ENCODE assay signal across 1 cellular context in the genomic region with DNA sequence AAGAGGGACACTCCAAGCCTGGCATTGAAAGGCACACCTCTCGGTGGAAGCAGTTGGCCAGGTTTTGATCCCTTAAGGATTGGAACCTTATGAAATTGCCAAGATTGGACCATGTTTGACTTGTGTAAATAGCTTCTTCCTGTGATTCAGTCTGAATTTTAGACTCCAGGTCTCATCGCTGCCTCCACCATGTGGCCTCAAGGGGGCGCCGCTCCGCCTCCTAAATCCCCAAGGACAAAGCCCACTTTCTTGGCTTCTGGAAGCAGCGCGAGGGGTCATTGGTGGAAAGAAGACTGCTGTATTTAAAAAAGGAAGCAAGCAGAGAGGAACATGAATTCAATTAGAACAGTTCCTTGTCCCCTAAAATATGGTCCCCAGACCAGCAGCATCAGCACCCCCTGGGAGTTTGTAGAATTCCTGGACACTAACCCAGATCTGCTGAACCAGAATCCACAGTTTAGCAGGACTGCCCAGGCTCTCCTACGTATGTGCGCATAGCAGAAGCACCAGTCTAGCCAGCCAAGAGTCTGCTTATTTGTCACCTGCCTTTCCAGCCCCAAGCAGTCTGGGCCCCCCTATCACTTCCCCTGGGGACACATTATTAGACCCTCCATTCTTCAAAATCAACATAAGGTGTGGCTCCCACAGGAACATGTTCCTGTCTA.
TF ChIP-seq lines count a peak whose summit lies in the region.

No MANE protein-coding gene starts in this region.

TF ChIP-seq in K562, 482 proteins besides CTCF, POLR2A, EP300 and RAD21 (continues in another document):
- TF ChIP-seq, protein P1, sequence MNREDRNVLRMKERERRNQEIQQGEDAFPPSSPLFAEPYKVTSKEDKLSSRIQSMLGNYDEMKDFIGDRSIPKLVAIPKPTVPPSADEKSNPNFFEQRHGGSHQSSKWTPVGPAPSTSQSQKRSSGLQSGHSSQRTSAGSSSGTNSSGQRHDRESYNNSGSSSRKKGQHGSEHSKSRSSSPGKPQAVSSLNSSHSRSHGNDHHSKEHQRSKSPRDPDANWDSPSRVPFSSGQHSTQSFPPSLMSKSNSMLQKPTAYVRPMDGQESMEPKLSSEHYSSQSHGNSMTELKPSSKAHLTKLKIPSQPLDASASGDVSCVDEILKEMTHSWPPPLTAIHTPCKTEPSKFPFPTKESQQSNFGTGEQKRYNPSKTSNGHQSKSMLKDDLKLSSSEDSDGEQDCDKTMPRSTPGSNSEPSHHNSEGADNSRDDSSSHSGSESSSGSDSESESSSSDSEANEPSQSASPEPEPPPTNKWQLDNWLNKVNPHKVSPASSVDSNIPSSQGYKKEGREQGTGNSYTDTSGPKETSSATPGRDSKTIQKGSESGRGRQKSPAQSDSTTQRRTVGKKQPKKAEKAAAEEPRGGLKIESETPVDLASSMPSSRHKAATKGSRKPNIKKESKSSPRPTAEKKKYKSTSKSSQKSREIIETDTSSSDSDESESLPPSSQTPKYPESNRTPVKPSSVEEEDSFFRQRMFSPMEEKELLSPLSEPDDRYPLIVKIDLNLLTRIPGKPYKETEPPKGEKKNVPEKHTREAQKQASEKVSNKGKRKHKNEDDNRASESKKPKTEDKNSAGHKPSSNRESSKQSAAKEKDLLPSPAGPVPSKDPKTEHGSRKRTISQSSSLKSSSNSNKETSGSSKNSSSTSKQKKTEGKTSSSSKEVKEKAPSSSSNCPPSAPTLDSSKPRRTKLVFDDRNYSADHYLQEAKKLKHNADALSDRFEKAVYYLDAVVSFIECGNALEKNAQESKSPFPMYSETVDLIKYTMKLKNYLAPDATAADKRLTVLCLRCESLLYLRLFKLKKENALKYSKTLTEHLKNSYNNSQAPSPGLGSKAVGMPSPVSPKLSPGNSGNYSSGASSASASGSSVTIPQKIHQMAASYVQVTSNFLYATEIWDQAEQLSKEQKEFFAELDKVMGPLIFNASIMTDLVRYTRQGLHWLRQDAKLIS (CRISPR knock-in tag; IDR thresholded peaks at IDR 0.05): no peak; the same call in 1 of the 2 replicates
- TF ChIP-seq CC2D1A (IDR thresholded peaks at IDR 0.05) (peak; percentile 55; the same call in 1 of the 2 replicates), FOXA3 (CRISPR knock-in tag; conservative IDR thresholded peaks at IDR 0.05 in 1 of 2, IDR thresholded peaks at IDR 0.05 in 1 of 2) (peak; percentile 60 to 77; a peak in 2 of 4 replicates), MCM3 (IDR thresholded peaks at IDR 0.05) (no peak), CAMTA2 (CRISPR knock-in tag; conservative IDR thresholded peaks at IDR 0.05) (no peak), XRCC3 (IDR thresholded peaks at IDR 0.05) (no peak), DNMT1 (IDR thresholded peaks at IDR 0.05) (no peak), HOXB6 (CRISPR knock-in tag; IDR thresholded peaks at IDR 0.05; ENCODE audit: borderline replicate concordance) (no peak), SOX6 (IDR thresholded peaks at IDR 0.05) (peak; percentile 15; the same call in 1 of the 2 replicates), HBP1 (CRISPR knock-in tag; IDR thresholded peaks at IDR 0.05) (no peak), TAF15 (IDR thresholded peaks at IDR 0.05; ENCODE audit: low read depth, low read length) (no peak), CREB1 (IDR thresholded peaks at IDR 0.05) (no peak), CREB1 (CRISPR knock-in tag; IDR thresholded peaks at IDR 0.05) (0 out of 2 replicates have a peak, but pooled peaks have one; percentile 24), JUND (IDR thresholded peaks at IDR 0.05; ENCODE audit: borderline replicate concordance, low read depth, low read length) (peak; percentile 60; the same call in 1 of the 2 replicates), JUND (tag; IDR thresholded peaks at IDR 0.05; ENCODE audit: borderline replicate concordance, low read depth, low read length) (peak; percentile 27; the same call in 1 of the 3 replicates), ZNF592 (IDR thresholded peaks at IDR 0.05) (0 out of 2 replicates have a peak, but pooled peaks have one; percentile 46), ZNF408 (CRISPR knock-in tag; IDR thresholded peaks at IDR 0.05; ENCODE audit: low read depth) (no peak), BRD9 (IDR thresholded peaks at IDR 0.05; ENCODE audit: low read depth, partially characterized antibody) (peak; percentile 75), HLTF (IDR thresholded peaks at IDR 0.05) (no peak), VEZF1 (CRISPR knock-in tag; IDR thresholded peaks at IDR 0.05) (no peak), RFX7 (CRISPR knock-in tag; IDR thresholded peaks at IDR 0.05) (no peak), FOXA1 (IDR thresholded peaks at IDR 0.05; ENCODE audit: borderline replicate concordance) (no peak), ESRRB (CRISPR knock-in tag; IDR thresholded peaks at IDR 0.05; ENCODE audit: borderline replicate concordance) (no peak), HDAC6 (IDR thresholded peaks at IDR 0.05; ENCODE audit: low read depth, low read length) (no peak), BCL6 (CRISPR knock-in tag; IDR thresholded peaks at IDR 0.05) (no peak)
- TF ChIP-seq, protein P2, sequence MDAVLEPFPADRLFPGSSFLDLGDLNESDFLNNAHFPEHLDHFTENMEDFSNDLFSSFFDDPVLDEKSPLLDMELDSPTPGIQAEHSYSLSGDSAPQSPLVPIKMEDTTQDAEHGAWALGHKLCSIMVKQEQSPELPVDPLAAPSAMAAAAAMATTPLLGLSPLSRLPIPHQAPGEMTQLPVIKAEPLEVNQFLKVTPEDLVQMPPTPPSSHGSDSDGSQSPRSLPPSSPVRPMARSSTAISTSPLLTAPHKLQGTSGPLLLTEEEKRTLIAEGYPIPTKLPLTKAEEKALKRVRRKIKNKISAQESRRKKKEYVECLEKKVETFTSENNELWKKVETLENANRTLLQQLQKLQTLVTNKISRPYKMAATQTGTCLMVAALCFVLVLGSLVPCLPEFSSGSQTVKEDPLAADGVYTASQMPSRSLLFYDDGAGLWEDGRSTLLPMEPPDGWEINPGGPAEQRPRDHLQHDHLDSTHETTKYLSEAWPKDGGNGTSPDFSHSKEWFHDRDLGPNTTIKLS (IDR thresholded peaks at IDR 0.05; ENCODE audit: borderline replicate concordance, low read depth): peak; percentile 39; the same call in 1 of the 2 replicates
- TF ChIP-seq, protein P3, sequence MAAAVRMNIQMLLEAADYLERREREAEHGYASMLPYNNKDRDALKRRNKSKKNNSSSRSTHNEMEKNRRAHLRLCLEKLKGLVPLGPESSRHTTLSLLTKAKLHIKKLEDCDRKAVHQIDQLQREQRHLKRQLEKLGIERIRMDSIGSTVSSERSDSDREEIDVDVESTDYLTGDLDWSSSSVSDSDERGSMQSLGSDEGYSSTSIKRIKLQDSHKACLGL (CRISPR knock-in tag; IDR thresholded peaks at IDR 0.05; ENCODE audit: borderline replicate concordance, poor library complexity, severe bottlenecking): no peak
- TF ChIP-seq, protein P4, sequence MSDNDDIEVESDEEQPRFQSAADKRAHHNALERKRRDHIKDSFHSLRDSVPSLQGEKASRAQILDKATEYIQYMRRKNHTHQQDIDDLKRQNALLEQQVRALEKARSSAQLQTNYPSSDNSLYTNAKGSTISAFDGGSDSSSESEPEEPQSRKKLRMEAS (CRISPR knock-in tag; IDR thresholded peaks at IDR 0.05): no peak
- TF ChIP-seq, protein P5, sequence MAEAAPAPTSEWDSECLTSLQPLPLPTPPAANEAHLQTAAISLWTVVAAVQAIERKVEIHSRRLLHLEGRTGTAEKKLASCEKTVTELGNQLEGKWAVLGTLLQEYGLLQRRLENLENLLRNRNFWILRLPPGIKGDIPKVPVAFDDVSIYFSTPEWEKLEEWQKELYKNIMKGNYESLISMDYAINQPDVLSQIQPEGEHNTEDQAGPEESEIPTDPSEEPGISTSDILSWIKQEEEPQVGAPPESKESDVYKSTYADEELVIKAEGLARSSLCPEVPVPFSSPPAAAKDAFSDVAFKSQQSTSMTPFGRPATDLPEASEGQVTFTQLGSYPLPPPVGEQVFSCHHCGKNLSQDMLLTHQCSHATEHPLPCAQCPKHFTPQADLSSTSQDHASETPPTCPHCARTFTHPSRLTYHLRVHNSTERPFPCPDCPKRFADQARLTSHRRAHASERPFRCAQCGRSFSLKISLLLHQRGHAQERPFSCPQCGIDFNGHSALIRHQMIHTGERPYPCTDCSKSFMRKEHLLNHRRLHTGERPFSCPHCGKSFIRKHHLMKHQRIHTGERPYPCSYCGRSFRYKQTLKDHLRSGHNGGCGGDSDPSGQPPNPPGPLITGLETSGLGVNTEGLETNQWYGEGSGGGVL (CRISPR knock-in tag; IDR thresholded peaks at IDR 0.05): no peak
- TF ChIP-seq, protein P6, sequence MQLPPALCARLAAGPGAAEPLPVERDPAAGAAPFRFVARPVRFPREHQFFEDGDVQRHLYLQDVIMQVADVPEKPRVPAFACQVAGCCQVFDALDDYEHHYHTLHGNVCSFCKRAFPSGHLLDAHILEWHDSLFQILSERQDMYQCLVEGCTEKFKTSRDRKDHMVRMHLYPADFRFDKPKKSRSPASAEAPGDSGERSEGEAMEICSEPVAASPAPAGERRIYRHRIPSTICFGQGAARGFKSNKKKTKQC (CRISPR knock-in tag; IDR thresholded peaks at IDR 0.05): no peak
- TF ChIP-seq, protein P7, sequence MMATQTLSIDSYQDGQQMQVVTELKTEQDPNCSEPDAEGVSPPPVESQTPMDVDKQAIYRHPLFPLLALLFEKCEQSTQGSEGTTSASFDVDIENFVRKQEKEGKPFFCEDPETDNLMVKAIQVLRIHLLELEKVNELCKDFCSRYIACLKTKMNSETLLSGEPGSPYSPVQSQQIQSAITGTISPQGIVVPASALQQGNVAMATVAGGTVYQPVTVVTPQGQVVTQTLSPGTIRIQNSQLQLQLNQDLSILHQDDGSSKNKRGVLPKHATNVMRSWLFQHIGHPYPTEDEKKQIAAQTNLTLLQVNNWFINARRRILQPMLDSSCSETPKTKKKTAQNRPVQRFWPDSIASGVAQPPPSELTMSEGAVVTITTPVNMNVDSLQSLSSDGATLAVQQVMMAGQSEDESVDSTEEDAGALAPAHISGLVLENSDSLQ (IDR thresholded peaks at IDR 0.05): no peak
- TF ChIP-seq, protein P8, sequence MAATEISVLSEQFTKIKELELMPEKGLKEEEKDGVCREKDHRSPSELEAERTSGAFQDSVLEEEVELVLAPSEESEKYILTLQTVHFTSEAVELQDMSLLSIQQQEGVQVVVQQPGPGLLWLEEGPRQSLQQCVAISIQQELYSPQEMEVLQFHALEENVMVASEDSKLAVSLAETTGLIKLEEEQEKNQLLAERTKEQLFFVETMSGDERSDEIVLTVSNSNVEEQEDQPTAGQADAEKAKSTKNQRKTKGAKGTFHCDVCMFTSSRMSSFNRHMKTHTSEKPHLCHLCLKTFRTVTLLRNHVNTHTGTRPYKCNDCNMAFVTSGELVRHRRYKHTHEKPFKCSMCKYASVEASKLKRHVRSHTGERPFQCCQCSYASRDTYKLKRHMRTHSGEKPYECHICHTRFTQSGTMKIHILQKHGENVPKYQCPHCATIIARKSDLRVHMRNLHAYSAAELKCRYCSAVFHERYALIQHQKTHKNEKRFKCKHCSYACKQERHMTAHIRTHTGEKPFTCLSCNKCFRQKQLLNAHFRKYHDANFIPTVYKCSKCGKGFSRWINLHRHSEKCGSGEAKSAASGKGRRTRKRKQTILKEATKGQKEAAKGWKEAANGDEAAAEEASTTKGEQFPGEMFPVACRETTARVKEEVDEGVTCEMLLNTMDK (IDR thresholded peaks at IDR 0.05; ENCODE audit: borderline replicate concordance, insufficient read depth, low read depth, low read length, poor library complexity, severe bottlenecking): peak; percentile 71
